In genomic region chr16:57697896-57698537, GRCh38 we compare ENCODE assay signal across 1 cellular context.
A peak's percentile ranks its signal among the peaks of the same experiment; 100 is the strongest.
TF ChIP-seq lines count a peak whose summit lies in the region.

No MANE protein-coding gene starts in this region.

TF ChIP-seq in K562, 482 proteins besides CTCF, POLR2A, EP300 and RAD21:
- TF ChIP-seq RNF2 (IDR thresholded peaks at IDR 0.05) (no peak), RBM25 (IDR thresholded peaks at IDR 0.05; ENCODE audit: low read depth, low read length, severe bottlenecking) (peak; percentile 25), ZFP36 (IDR thresholded peaks at IDR 0.05; ENCODE audit: low read depth, low read length, partially characterized antibody) (peak; percentile 48)
